7 cellular contexts compared by ENCODE assay signal in genomic region chr9:32378496-32378895, GRCh38. TPM values are rescaled to one million over a fixed set of nuclear protein-coding genes. Genes with fewer than 3 reads are reported as not detected.
DNase-seq lines count a peak whose midpoint lies in the region; ATAC-seq and TF ChIP-seq lines count a peak whose summit lies in the region.

No MANE protein-coding gene starts in this region.

- H3K9me2 ChIP-seq in neural cell (ENCODE audit: insufficient read depth, low read length): no peaks in the 10 kb centered on the region

- ATAC-seq in GM19351 (IDR thresholded peaks at IDR 0.05; ENCODE audit: unreplicated experiment) (peak; percentile 78), HG03280 (IDR thresholded peaks at IDR 0.05; ENCODE audit: unreplicated experiment) (peak; percentile 78)

- H3K9ac ChIP-seq in fibroblast of lung (ENCODE audit: insufficient read depth, low read length) (no peak overlapping the region), neural cell (ENCODE audit: low read length) (no peak overlapping the region)

- H2AFZ ChIP-seq in fibroblast of lung (ENCODE audit: low read length) (peak overlapping the region; percentile 26), neural cell (ENCODE audit: low read depth, low read length) (no peak overlapping the region)

- H3K4me2 ChIP-seq in fibroblast of lung (ENCODE audit: extremely low read depth, insufficient read depth, low read length) (peak overlapping the region; percentile 72), neural cell (ENCODE audit: low read length) (peak overlapping the region; percentile 17)

- DNase-seq in DMS79 treated with DMSO at 0.1 percent for 48 hours (lab: John Stamatoyannopoulos, UW) (peak; percentile 57), NCI-H2196 (lab: John Stamatoyannopoulos, UW; ENCODE audit: unreplicated experiment) (peak; percentile 55), fibroblast of lung (ENCODE audit: low read depth in 2 of 2) (peak; percentile 64 to 86)

- no peaks in the 10 kb centered on the region for H3K36me3 ChIP-seq in fibroblast of lung (ENCODE audit: control insufficient read depth, insufficient read depth, low read length)
- H3K36me3 ChIP-seq in neural cell (ENCODE audit: insufficient read depth, low read length): no peaks in the 10 kb centered on the region

- H3K27me3 ChIP-seq in fibroblast of lung (ENCODE audit: control insufficient read depth, insufficient read depth, low read length): no peaks in the 10 kb centered on the region
- H3K27me3 ChIP-seq in neural cell (ENCODE audit: insufficient read depth, low read depth, low read length): peaks cover 28% of the 10 kb centered on the region

- no peak for TF ChIP-seq EP300 in neural cell (conservative IDR thresholded peaks at IDR 0.05; ENCODE audit: poor library complexity, severe bottlenecking)

- H3K9me3 ChIP-seq in fibroblast of lung (ENCODE audit: control insufficient read depth, insufficient read depth, low read depth, low read length): no peaks in the 10 kb centered on the region
- H3K9me3 ChIP-seq in neural cell (ENCODE audit: low read length): no peaks in the 10 kb centered on the region

- no peak overlapping the region for H3K4me3 ChIP-seq in WI38 (ENCODE audit: low read depth, low read length)
- H3K4me3 ChIP-seq in fibroblast of lung (replicated peaks in 1 of 4; ENCODE audit: control extremely low read depth in 1 of 4, insufficient read depth in 1 of 4, low read depth in 3 of 4, low read length in 4 of 4): peak overlapping the region in 1 of 4 experiments; percentile 19
- no peak overlapping the region for H3K4me3 ChIP-seq in neural cell (ENCODE audit: low read length)

- no peaks in the 10 kb centered on the region for H3F3A ChIP-seq in neural cell (ENCODE audit: insufficient read depth, low read length, poor library complexity, severe bottlenecking)

- H4K20me1 ChIP-seq in fibroblast of lung (ENCODE audit: control insufficient read depth, extremely low read depth, insufficient read depth, low read length) (no peaks in the 10 kb centered on the region), neural cell (ENCODE audit: insufficient read depth) (no peaks in the 10 kb centered on the region)

- H3K79me2 ChIP-seq in fibroblast of lung (ENCODE audit: control insufficient read depth, insufficient read depth, low read length): no peaks in the 10 kb centered on the region
- no peaks in the 10 kb centered on the region for H3K79me2 ChIP-seq in neural cell (replicated peaks; ENCODE audit: insufficient read depth, low read length)

- H3K4me1 ChIP-seq in fibroblast of lung (ENCODE audit: control insufficient read depth, extremely low read depth, insufficient read depth, low read length): peaks cover 2% of the 10 kb centered on the region

- peak; percentile 66 for TF ChIP-seq CTCF in WI38 (IDR thresholded peaks at IDR 0.05; ENCODE audit: low read depth, low read length)
- peak; percentile 93 for TF ChIP-seq CTCF in fibroblast of lung (conservative IDR thresholded peaks at IDR 0.05 in 1 of 2, IDR thresholded peaks at IDR 0.05 in 1 of 2; ENCODE audit: low read depth in 1 of 2, low read length in 2 of 2)
- TF ChIP-seq CTCF in neural cell (IDR thresholded peaks at IDR 0.05; ENCODE audit: poor library complexity, severe bottlenecking): peak; percentile 86

- peak; percentile 87 for TF ChIP-seq RAD21 in neural cell (conservative IDR thresholded peaks at IDR 0.05)

- no peak overlapping the region for H3K27ac ChIP-seq in fibroblast of lung (ENCODE audit: insufficient read depth, low read length)
- no peak overlapping the region for H3K27ac ChIP-seq in neural cell (ENCODE audit: low read length)

TF ChIP-seq in neural cell, 6 proteins besides CTCF, POLR2A, EP300 and RAD21:
- TF ChIP-seq MXI1 (conservative IDR thresholded peaks at IDR 0.05; ENCODE audit: poor library complexity, severe bottlenecking): no peak
- peak; percentile 69 for TF ChIP-seq SMC3 (conservative IDR thresholded peaks at IDR 0.05; ENCODE audit: poor library complexity)
- TF ChIP-seq TAF1 (IDR thresholded peaks at IDR 0.05; ENCODE audit: low read depth): no peak
- TF ChIP-seq REST (IDR thresholded peaks at IDR 0.05; ENCODE audit: borderline replicate concordance): no peak
- no peak for TF ChIP-seq EZH2 (IDR thresholded peaks at IDR 0.05; ENCODE audit: borderline replicate concordance, insufficient read depth, low read length, poor library complexity, severe bottlenecking)

RNA-seq across cellular contexts. Expression of gene ACO1, which starts 5.9 kb away (rescaled TPM):
- total RNA-seq in fibroblast of lung: 51.1 and 77.8 TPM in 2 replicates
- polyA plus RNA-seq in fibroblast of lung: 147 and 158 TPM in 2 replicates
- polyA plus RNA-seq in fibroblast of lung (2012): 96.1 and 102 TPM in 2 replicates
- 86.7 and 101 TPM in 2 replicates for polyA minus RNA-seq in fibroblast of lung (ENCODE audit: low replicate concordance)
- polyA plus RNA-seq in neural cell: 16.5 and 17.9 TPM in 2 replicates
- polyA minus RNA-seq in neural cell: 22.4 and 23.8 TPM in 2 replicates
